1 cellular context compared by ENCODE assay signal in the genomic region with DNA sequence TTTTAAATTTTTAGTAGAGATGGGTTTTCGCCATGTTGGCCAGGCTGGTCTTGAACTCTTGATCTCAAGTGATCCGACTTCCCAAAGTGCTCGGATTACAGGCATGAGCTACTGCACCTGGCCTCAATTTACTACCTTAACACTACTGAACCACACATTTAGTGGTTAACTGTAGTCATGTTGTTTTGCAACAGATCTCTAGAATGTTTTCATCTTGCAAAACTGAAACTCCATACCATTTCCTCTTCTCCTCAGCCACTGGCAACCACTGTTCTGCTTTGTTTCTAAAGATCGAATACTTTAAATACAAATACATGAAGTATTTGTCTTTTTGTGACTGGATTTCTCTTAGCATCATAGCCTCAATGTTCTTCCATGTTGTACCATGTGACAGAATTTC.
TF ChIP-seq lines count a peak whose summit lies in the region.

No MANE protein-coding gene starts in this region.

TF ChIP-seq in HEK293, 187 proteins besides CTCF, POLR2A, EP300 and RAD21:
- TF ChIP-seq, protein P1, sequence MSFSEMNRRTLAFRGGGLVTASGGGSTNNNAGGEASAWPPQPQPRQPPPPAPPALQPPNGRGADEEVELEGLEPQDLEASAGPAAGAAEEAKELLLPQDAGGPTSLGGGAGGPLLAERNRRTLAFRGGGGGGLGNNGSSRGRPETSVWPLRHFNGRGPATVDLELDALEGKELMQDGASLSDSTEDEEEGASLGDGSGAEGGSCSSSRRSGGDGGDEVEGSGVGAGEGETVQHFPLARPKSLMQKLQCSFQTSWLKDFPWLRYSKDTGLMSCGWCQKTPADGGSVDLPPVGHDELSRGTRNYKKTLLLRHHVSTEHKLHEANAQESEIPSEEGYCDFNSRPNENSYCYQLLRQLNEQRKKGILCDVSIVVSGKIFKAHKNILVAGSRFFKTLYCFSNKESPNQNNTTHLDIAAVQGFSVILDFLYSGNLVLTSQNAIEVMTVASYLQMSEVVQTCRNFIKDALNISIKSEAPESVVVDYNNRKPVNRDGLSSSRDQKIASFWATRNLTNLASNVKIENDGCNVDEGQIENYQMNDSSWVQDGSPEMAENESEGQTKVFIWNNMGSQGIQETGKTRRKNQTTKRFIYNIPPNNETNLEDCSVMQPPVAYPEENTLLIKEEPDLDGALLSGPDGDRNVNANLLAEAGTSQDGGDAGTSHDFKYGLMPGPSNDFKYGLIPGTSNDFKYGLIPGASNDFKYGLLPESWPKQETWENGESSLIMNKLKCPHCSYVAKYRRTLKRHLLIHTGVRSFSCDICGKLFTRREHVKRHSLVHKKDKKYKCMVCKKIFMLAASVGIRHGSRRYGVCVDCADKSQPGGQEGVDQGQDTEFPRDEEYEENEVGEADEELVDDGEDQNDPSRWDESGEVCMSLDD (tag by site-specific recombination; IDR thresholded peaks at IDR 0.05), result no peak
- TF ChIP-seq ZNF146 (tag by site-specific recombination; IDR thresholded peaks at IDR 0.05), result 0 out of 2 replicates have a peak, but pooled peaks have one; percentile 68
